Comparison of ENCODE assay signal across 1 cellular context in the genomic region with DNA sequence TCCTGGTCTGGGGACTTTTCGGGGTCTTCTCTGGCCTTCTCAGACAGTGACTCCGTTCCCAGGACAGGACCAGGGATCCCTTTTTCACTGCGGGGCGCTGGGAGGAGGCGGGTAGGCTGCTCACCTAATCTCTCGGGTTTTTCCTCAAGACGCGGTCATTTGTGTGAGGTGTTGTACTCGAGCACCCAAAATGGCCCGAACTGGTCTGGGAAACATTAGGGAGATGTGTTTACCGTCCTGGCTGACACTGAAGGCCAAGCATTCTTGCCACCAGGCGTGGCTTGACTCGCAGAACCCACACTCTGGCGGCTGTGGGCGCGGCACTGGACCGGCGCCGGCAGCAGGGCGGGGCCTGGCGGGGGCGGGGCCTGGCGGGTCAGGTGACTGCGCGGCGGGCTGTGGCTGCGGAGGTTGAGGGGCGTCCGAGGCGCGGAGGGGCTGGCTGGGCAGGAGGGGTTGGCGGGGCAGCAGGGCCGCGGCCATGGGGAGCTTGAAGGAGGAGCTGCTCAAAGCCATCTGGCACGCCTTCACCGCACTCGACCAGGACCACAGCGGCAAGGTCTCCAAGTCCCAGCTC.
TF ChIP-seq lines count a peak whose summit lies in the region.

A gene (plus strand): TSS at position 379 of the 577 bp plus-strand sequence. CDS start 103 bp downstream, at position 482.

TF ChIP-seq in K562, 482 proteins besides CTCF, POLR2A, EP300 and RAD21 (continued from another document):
- TF ChIP-seq, protein P1, sequence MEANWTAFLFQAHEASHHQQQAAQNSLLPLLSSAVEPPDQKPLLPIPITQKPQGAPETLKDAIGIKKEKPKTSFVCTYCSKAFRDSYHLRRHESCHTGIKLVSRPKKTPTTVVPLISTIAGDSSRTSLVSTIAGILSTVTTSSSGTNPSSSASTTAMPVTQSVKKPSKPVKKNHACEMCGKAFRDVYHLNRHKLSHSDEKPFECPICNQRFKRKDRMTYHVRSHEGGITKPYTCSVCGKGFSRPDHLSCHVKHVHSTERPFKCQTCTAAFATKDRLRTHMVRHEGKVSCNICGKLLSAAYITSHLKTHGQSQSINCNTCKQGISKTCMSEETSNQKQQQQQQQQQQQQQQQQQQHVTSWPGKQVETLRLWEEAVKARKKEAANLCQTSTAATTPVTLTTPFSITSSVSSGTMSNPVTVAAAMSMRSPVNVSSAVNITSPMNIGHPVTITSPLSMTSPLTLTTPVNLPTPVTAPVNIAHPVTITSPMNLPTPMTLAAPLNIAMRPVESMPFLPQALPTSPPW (CRISPR knock-in tag; IDR thresholded peaks at IDR 0.05), result 0 out of 2 replicates have a peak, but pooled peaks have one; percentile 11
- TF ChIP-seq STAT5B (CRISPR knock-in tag; IDR thresholded peaks at IDR 0.05), result no peak
- TF ChIP-seq TEAD2 (tag; IDR thresholded peaks at IDR 0.05), result no peak
- TF ChIP-seq PHF8 (IDR thresholded peaks at IDR 0.05; ENCODE audit: borderline replicate concordance, low read length), result peak; percentile 40; the same call in 1 of the 2 replicates
- TF ChIP-seq, protein P2, sequence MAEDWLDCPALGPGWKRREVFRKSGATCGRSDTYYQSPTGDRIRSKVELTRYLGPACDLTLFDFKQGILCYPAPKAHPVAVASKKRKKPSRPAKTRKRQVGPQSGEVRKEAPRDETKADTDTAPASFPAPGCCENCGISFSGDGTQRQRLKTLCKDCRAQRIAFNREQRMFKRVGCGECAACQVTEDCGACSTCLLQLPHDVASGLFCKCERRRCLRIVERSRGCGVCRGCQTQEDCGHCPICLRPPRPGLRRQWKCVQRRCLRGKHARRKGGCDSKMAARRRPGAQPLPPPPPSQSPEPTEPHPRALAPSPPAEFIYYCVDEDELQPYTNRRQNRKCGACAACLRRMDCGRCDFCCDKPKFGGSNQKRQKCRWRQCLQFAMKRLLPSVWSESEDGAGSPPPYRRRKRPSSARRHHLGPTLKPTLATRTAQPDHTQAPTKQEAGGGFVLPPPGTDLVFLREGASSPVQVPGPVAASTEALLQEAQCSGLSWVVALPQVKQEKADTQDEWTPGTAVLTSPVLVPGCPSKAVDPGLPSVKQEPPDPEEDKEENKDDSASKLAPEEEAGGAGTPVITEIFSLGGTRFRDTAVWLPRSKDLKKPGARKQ (CRISPR knock-in tag; IDR thresholded peaks at IDR 0.05), result no peak
- TF ChIP-seq, protein P3, sequence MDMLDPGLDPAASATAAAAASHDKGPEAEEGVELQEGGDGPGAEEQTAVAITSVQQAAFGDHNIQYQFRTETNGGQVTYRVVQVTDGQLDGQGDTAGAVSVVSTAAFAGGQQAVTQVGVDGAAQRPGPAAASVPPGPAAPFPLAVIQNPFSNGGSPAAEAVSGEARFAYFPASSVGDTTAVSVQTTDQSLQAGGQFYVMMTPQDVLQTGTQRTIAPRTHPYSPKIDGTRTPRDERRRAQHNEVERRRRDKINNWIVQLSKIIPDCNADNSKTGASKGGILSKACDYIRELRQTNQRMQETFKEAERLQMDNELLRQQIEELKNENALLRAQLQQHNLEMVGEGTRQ (CRISPR knock-in tag; IDR thresholded peaks at IDR 0.05), result peak; percentile 52; the same call in 1 of the 2 replicates
- TF ChIP-seq, protein P4, sequence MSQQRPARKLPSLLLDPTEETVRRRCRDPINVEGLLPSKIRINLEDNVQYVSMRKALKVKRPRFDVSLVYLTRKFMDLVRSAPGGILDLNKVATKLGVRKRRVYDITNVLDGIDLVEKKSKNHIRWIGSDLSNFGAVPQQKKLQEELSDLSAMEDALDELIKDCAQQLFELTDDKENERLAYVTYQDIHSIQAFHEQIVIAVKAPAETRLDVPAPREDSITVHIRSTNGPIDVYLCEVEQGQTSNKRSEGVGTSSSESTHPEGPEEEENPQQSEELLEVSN (IDR thresholded peaks at IDR 0.05; ENCODE audit: borderline replicate concordance in 1 of 2, extremely low read depth in 1 of 2, insufficient read depth in 1 of 2, insufficient read length in 1 of 2, low read depth in 1 of 2, low read length in 1 of 2, poor library complexity in 1 of 2, severe bottlenecking in 1 of 2), result peak in 1 of 2 experiments; percentile 28
- TF ChIP-seq TEAD1 (CRISPR knock-in tag; IDR thresholded peaks at IDR 0.05), result peak in 1 of 2 experiments; percentile 74; a peak in 1 of 4 replicates
- TF ChIP-seq, protein P5, sequence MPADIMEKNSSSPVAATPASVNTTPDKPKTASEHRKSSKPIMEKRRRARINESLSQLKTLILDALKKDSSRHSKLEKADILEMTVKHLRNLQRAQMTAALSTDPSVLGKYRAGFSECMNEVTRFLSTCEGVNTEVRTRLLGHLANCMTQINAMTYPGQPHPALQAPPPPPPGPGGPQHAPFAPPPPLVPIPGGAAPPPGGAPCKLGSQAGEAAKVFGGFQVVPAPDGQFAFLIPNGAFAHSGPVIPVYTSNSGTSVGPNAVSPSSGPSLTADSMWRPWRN (IDR thresholded peaks at IDR 0.05; ENCODE audit: low read depth), result no peak
- no peak for TF ChIP-seq HNRNPL (IDR thresholded peaks at IDR 0.05; ENCODE audit: low read depth, low read length)
- TF ChIP-seq SREBF1 (IDR thresholded peaks at IDR 0.05; ENCODE audit: borderline replicate concordance, low read depth, low read length), result no peak
- no peak for TF ChIP-seq ZC3H8 (IDR thresholded peaks at IDR 0.05)
- TF ChIP-seq, protein P6, sequence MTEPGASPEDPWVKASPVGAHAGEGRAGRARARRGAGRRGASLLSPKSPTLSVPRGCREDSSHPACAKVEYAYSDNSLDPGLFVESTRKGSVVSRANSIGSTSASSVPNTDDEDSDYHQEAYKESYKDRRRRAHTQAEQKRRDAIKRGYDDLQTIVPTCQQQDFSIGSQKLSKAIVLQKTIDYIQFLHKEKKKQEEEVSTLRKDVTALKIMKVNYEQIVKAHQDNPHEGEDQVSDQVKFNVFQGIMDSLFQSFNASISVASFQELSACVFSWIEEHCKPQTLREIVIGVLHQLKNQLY (CRISPR knock-in tag; conservative IDR thresholded peaks at IDR 0.05), result no peak
- TF ChIP-seq CAMTA2 (CRISPR knock-in tag; conservative IDR thresholded peaks at IDR 0.05), result no peak
- no peak for TF ChIP-seq BRCA1 (IDR thresholded peaks at IDR 0.05)
- no peak for TF ChIP-seq BRCA1 (CRISPR knock-in tag; IDR thresholded peaks at IDR 0.05)
- TF ChIP-seq, protein P7, sequence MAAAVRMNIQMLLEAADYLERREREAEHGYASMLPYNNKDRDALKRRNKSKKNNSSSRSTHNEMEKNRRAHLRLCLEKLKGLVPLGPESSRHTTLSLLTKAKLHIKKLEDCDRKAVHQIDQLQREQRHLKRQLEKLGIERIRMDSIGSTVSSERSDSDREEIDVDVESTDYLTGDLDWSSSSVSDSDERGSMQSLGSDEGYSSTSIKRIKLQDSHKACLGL (CRISPR knock-in tag; IDR thresholded peaks at IDR 0.05; ENCODE audit: borderline replicate concordance, poor library complexity, severe bottlenecking), result no peak
- no peak for TF ChIP-seq IFI16 (CRISPR knock-in tag; IDR thresholded peaks at IDR 0.05)
- TF ChIP-seq, protein P8, sequence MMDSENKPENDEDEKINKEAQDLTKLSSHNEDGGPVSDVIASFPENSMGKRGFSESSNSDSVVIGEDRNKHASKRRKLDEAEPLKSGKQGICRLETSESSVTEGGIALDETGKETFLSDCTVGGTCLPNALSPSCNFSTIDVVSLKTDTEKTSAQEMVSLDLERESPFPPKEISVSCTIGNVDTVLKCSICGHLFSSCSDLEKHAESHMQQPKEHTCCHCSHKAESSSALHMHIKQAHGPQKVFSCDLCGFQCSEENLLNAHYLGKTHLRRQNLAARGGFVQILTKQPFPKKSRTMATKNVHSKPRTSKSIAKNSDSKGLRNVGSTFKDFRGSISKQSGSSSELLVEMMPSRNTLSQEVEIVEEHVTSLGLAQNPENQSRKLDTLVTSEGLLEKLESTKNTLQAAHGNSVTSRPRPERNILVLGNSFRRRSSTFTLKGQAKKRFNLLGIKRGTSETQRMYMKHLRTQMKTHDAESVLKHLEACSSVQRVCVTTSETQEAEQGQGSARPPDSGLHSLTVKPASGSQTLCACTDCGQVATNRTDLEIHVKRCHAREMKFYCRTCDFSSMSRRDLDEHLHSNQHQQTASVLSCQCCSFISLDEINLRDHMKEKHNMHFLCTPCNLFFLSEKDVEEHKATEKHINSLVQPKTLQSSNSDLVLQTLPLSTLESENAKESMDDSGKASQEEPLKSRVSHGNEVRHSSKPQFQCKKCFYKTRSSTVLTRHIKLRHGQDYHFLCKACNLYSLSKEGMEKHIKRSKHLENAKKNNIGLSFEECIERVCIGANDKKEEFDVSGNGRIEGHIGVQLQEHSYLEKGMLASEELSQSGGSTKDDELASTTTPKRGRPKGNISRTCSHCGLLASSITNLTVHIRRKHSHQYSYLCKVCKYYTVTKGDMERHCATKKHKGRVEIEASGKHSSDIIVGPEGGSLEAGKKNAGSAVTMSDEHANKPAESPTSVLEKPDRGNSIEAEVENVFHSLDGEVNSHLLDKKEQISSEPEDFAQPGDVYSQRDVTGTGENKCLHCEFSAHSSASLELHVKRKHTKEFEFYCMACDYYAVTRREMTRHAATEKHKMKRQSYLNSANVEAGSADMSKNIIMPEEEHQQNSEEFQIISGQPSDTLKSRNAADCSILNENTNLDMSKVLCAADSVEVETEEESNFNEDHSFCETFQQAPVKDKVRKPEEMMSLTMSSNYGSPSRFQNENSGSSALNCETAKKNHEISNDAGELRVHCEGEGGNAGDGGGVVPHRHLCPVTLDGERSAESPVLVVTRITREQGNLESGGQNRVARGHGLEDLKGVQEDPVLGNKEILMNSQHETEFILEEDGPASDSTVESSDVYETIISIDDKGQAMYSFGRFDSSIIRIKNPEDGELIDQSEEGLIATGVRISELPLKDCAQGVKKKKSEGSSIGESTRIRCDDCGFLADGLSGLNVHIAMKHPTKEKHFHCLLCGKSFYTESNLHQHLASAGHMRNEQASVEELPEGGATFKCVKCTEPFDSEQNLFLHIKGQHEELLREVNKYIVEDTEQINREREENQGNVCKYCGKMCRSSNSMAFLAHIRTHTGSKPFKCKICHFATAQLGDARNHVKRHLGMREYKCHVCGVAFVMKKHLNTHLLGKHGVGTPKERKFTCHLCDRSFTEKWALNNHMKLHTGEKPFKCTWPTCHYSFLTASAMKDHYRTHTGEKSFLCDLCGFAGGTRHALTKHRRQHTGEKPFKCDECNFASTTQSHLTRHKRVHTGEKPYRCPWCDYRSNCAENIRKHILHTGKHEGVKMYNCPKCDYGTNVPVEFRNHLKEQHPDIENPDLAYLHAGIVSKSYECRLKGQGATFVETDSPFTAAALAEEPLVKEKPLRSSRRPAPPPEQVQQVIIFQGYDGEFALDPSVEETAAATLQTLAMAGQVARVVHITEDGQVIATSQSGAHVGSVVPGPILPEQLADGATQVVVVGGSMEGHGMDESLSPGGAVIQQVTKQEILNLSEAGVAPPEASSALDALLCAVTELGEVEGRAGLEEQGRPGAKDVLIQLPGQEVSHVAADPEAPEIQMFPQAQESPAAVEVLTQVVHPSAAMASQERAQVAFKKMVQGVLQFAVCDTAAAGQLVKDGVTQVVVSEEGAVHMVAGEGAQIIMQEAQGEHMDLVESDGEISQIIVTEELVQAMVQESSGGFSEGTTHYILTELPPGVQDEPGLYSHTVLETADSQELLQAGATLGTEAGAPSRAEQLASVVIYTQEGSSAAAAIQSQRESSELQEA (IDR thresholded peaks at IDR 0.05; ENCODE audit: low read depth), result no peak
- TF ChIP-seq GTF2E2 (tag; IDR thresholded peaks at IDR 0.05), result no peak
